Comparison of ENCODE assay signal across 10 cellular contexts in genomic region chr5:97629281-97629680, GRCh38.
A peak's percentile ranks its signal among the peaks of the same experiment; 100 is the strongest.
DNase-seq lines count a peak whose midpoint lies in the region; ATAC-seq and TF ChIP-seq lines count a peak whose summit lies in the region.
"Had no signal": no experiment of that assay in that cellular context is flagged by ENCODE, and none has a peak within 500 bp of the region (broad histone marks: within the 10 kb centered on the region; RNA-seq: fewer than 3 reads in every experiment).

No MANE protein-coding gene starts in this region.

- H3K27ac ChIP-seq in left lung, result no peak overlapping the region
- peak overlapping the region; percentile 58 to 92 (median 70) for H3K27ac ChIP-seq in tibial nerve

- no peaks in the 10 kb centered on the region for H3K9me3 Mint-ChIP-seq in activated CD8-positive, alpha-beta T cell treated with anti-CD3 and anti-CD28 coated beads for 36 hours

- 18 to 35% methylated on average over 4 of the region's 4 CpGs for WGBS in tibial nerve, 2 donors

- no peak overlapping the region for H3K27ac Mint-ChIP-seq in activated CD8-positive, alpha-beta T cell treated with anti-CD3 and anti-CD28 coated beads for 36 hours

- H3K9me3 ChIP-seq in MG63, result peaks cover 7% of the 10 kb centered on the region; the same call in 1 of the 2 replicates
- H3K9me3 ChIP-seq in left lung, result peaks cover 0 to 4% of the 10 kb centered on the region in 2 donors
- H3K9me3 ChIP-seq in tibial nerve, result no peaks in the 10 kb centered on the region

- no peak for TF ChIP-seq POLR2A in tibial nerve (IDR thresholded peaks at IDR 0.05)

- DNase-seq in MG63 (peak; percentile 87), ecto neural progenitor cell (ENCODE audit: low spot score) (peak; percentile 46), left lung (no peak), tibial nerve (ENCODE audit: low spot score in 2 of 2) (peak; percentile 13 to 22), GM19238 (ENCODE audit: insufficient read length, low spot score) (no peak), RPMI8226 (no peak), GM20000 (ENCODE audit: low spot score) (no peak)
- no peak for DNase-seq in activated CD8-positive, alpha-beta T cell treated with anti-CD3 and anti-CD28 coated beads for 36 hours
- DNase-seq: Karpas-422; NK-92 treated with Interleukin-12 subunit alpha and Interleukin-12 subunit beta, amount 100 ng/mL, for 24 hours had no signal

- ATAC-seq in left lung, result peak; percentile 23
- no peak for ATAC-seq in activated CD8-positive, alpha-beta T cell treated with anti-CD3 and anti-CD28 coated beads for 36 hours

- CTCF ChIA-PET in activated CD8-positive, alpha-beta T cell treated with anti-CD3 and anti-CD28 coated beads for 36 hours (lab: Charles Lee), result no interaction called here

- no peak for TF ChIP-seq CTCF in left lung (IDR thresholded peaks at IDR 0.05)
- no peak for TF ChIP-seq CTCF in tibial nerve (IDR thresholded peaks at IDR 0.05)
- no peak for TF ChIP-seq CTCF in activated CD8-positive, alpha-beta T cell treated with anti-CD3 and anti-CD28 coated beads for 36 hours (IDR thresholded peaks at IDR 0.05)
- no peak for TF ChIP-seq CTCF in GM20000 (IDR thresholded peaks at IDR 0.05; ENCODE audit: extremely low read depth, missing control alignments)

- no peaks in the 10 kb centered on the region for H3K27me3 ChIP-seq in MG63
- no peaks in the 10 kb centered on the region for H3K27me3 ChIP-seq in left lung
- no peaks in the 10 kb centered on the region for H3K27me3 ChIP-seq in tibial nerve

- no peaks in the 10 kb centered on the region for H3K36me3 Mint-ChIP-seq in activated CD8-positive, alpha-beta T cell treated with anti-CD3 and anti-CD28 coated beads for 36 hours (ENCODE audit: low read depth)

- intact Hi-C loops in left lung (cut with DNase I), result no loop called here
- intact Hi-C loops in activated CD8-positive, alpha-beta T cell treated with anti-CD3 and anti-CD28 coated beads for 36 hours (cut with micrococcal nuclease), result no loop called here

- H3K4me1 ChIP-seq in left lung (no peaks in the 10 kb centered on the region), tibial nerve (peaks cover 0 to 24% (median 7%) of the 10 kb centered on the region in 4 donors)

- H3K36me3 ChIP-seq in MG63, result no peaks in the 10 kb centered on the region
- no peaks in the 10 kb centered on the region for H3K36me3 ChIP-seq in left lung
- H3K36me3 ChIP-seq in tibial nerve, result no peaks in the 10 kb centered on the region

- peak in 1 of 2 donors; percentile 92 for TF ChIP-seq EP300 in tibial nerve (IDR thresholded peaks at IDR 0.05)

- no peak overlapping the region for H3K4me3 Mint-ChIP-seq in activated CD8-positive, alpha-beta T cell treated with anti-CD3 and anti-CD28 coated beads for 36 hours

- no peaks in the 10 kb centered on the region for H3K27me3 Mint-ChIP-seq in activated CD8-positive, alpha-beta T cell treated with anti-CD3 and anti-CD28 coated beads for 36 hours

- H3K4me3 ChIP-seq in MG63 (no peak overlapping the region), left lung (no peak overlapping the region), tibial nerve (peak overlapping the region in 1 of 4 donors; percentile 24)

- POLR2A ChIA-PET in activated CD8-positive, alpha-beta T cell treated with anti-CD3 and anti-CD28 coated beads for 36 hours (lab: Charles Lee), result no interaction called here

- H3K4me1 Mint-ChIP-seq in activated CD8-positive, alpha-beta T cell treated with anti-CD3 and anti-CD28 coated beads for 36 hours (ENCODE audit: low read depth), result no peaks in the 10 kb centered on the region

Comparison
In these comparisons a context has a peak if more than half of its experiments do, and no peak if none do; other contexts are left out.
1. DNase-seq: peak in MG63 (single experiment), ecto neural progenitor cell (single experiment) and tibial nerve (2 of 2); none in left lung (0 of 2), GM19238 (single experiment), activated CD8-positive, alpha-beta T cell treated with anti-CD3 and anti-CD28 coated beads for 36 hours (single experiment), RPMI8226 (single experiment) and GM20000 (single experiment).
2. H3K27ac ChIP-seq: peak in tibial nerve (4 of 4); none in left lung (0 of 2).